Comparison of ENCODE assay signal across 9 cellular contexts in the genomic region with DNA sequence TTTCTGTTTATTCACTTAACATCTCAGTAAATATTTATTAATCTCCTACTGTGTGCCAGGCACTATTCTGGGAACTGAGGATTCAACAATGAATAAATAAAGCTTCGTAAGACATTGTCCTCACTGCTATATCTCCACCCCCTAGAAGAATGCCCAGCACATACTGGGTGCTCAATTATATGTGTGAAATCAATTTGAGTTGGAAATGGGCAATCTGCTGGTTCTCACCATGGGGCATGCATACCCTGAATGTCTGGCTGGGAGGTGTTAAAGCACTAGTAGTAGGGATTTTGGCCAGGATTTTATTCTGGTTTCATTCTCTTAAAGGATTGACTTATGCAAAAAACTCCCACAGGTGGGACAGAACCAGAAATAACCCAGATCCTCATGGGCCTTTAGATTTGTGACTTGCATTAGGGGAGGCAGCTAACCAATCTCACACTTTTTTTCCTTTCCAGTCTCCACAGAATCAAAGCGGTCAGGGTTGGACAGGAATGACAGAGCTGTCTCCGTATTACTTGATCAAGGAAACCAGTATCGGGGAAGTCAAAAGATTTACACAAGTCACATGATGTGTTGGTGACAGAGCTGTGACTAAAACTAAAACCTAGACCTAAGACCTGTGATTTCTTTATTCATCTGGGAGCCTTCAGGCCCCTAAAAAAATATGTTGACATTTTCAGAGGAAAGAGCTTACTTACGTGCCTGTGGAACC. TPM values are rescaled to one million over a fixed set of nuclear protein-coding genes. Genes with fewer than 3 reads are reported as not detected.
DNase-seq lines count a peak whose midpoint lies in the region; ATAC-seq and TF ChIP-seq lines count a peak whose summit lies in the region.
"Had no signal": no experiment of that assay in that cellular context is flagged by ENCODE, and none has a peak within 500 bp of the region (broad histone marks: within the 10 kb centered on the region; RNA-seq: fewer than 3 reads in every experiment).

No MANE protein-coding gene starts in this region.

- H3K9me3 ChIP-seq in endodermal cell (ENCODE audit: control insufficient read depth, low read length) (no peaks in the 10 kb centered on the region), PC-3 (ENCODE audit: low read length) (no peaks in the 10 kb centered on the region)
- H3K9me3 ChIP-seq: body of pancreas had no signal

- no peak overlapping the region for H3K27ac ChIP-seq in endodermal cell (ENCODE audit: low read depth, low read length)
- no peak overlapping the region for H3K27ac ChIP-seq in PC-3 (ENCODE audit: low read length)
- H3K27ac ChIP-seq: body of pancreas had no signal

- CTCF ChIA-PET in PC-3 (lab: Charles Lee), result no interaction called here

- no peaks in the 10 kb centered on the region for H3F3A ChIP-seq in PC-3 (ENCODE audit: low read length, unreplicated experiment)

- intact Hi-C loops in PC-3 (cut with micrococcal nuclease), result no loop called here
- intact Hi-C loops in cardiac septum (cut with DNase I), result no loop called here

- no peak overlapping the region for H3K4me3 Mint-ChIP-seq in endodermal cell

- no peak overlapping the region for H3K27ac Mint-ChIP-seq in endodermal cell

- peak; percentile 53 for ATAC-seq in GM18519 (IDR thresholded peaks at IDR 0.05; ENCODE audit: low FRiP score, unreplicated experiment)
- peak; percentile 31 for ATAC-seq in GM21367 (IDR thresholded peaks at IDR 0.05; ENCODE audit: unreplicated experiment)
- ATAC-seq in HG03378 (IDR thresholded peaks at IDR 0.05; ENCODE audit: unreplicated experiment), result peak; percentile 88
- no peak for ATAC-seq in PC-3
- ATAC-seq in HG03135 (IDR thresholded peaks at IDR 0.05; ENCODE audit: unreplicated experiment), result no peak
- ATAC-seq: body of pancreas had no signal

- no peaks in the 10 kb centered on the region for H3K36me3 ChIP-seq in endodermal cell (ENCODE audit: control insufficient read depth, insufficient read depth, low read length)
- no peaks in the 10 kb centered on the region for H3K36me3 ChIP-seq in PC-3 (ENCODE audit: low read depth, low read length)

- peaks cover 40% of the 10 kb centered on the region for H3K27me3 Mint-ChIP-seq in endodermal cell (ENCODE audit: insufficient read depth)

- H3K4me1 ChIP-seq in endodermal cell (ENCODE audit: control insufficient read depth, insufficient read depth, low read length), result peaks cover 6% of the 10 kb centered on the region
- no peaks in the 10 kb centered on the region for H3K4me1 ChIP-seq in PC-3 (ENCODE audit: insufficient read depth, low read length)
- H3K4me1 ChIP-seq: body of pancreas had no signal

- H3K9me3 Mint-ChIP-seq in endodermal cell, result no peaks in the 10 kb centered on the region

- H2AFZ ChIP-seq in PC-3 (ENCODE audit: low read length), result no peak overlapping the region

- H3K27me3 ChIP-seq in endodermal cell (ENCODE audit: control insufficient read depth, insufficient read depth, low read length, poor library complexity, severe bottlenecking) (peaks cover 40% of the 10 kb centered on the region), PC-3 (ENCODE audit: low read length) (no peaks in the 10 kb centered on the region)
- H3K27me3 ChIP-seq: body of pancreas had no signal

- H3K36me3 Mint-ChIP-seq in endodermal cell (ENCODE audit: low read depth), result no peaks in the 10 kb centered on the region

- no peaks in the 10 kb centered on the region for H3K9me2 ChIP-seq in PC-3 (replicated peaks; ENCODE audit: low read length)

- peak; percentile 81 for DNase-seq in endodermal cell
- no peak for DNase-seq in PC-3
- DNase-seq in cardiac septum (ENCODE audit: low spot score), result no peak
- DNase-seq: body of pancreas; stimulated activated CD4-positive, alpha-beta T cell treated with anti-CD3 and anti-CD28 coated beads, Interleukin-2, amount 100 ng/mL, for 24 hours had no signal

- H3K4me1 Mint-ChIP-seq in endodermal cell, result peaks cover 33% of the 10 kb centered on the region

- H3K79me2 ChIP-seq in PC-3 (ENCODE audit: low read length), result no peaks in the 10 kb centered on the region

- BruUV-seq in PC-3 (replicated peaks; lab: Mats Ljungman, UMichigan), result no TSS peak

- H4K20me1 ChIP-seq in PC-3 (ENCODE audit: low read length), result no peaks in the 10 kb centered on the region

- WGBS in endodermal cell (ENCODE audit: insufficient coverage in 1 of 2, insufficient read length in 1 of 2), 2 experiments, result 77 to 89% methylated on average over 3 to 5 of the region's 5 CpGs

- H3K9ac ChIP-seq in endodermal cell (ENCODE audit: extremely low read depth, low read length, poor library complexity, severe bottlenecking) (no peak overlapping the region), PC-3 (ENCODE audit: low read length) (no peak overlapping the region)

- POLR2A ChIA-PET in PC-3 (lab: Charles Lee; ENCODE audit: unreplicated experiment), result no interaction called here

- H3K4me3 ChIP-seq in endodermal cell (ENCODE audit: low read length) (no peak overlapping the region), PC-3 (ENCODE audit: low read length) (no peak overlapping the region)
- H3K4me3 ChIP-seq: body of pancreas had no signal

- no peak overlapping the region for H3K4me2 ChIP-seq in PC-3 (ENCODE audit: low read length)

- no peak for TF ChIP-seq CTCF in endodermal cell (conservative IDR thresholded peaks at IDR 0.05)
- TF ChIP-seq CTCF in PC-3 (conservative IDR thresholded peaks at IDR 0.05; ENCODE audit: low read depth, low read length), result no peak

RNA-seq across cellular contexts. Expression of gene GFI1, which starts 12.8 kb away (rescaled TPM):
- total RNA-seq in endodermal cell (under 1 TPM; 0.20 to 0.24 TPM), PC-3 (2014; rRNA removed) (0.29 and 0.84 TPM in 2 replicates), cardiac septum (0.19 TPM)
- polyA plus RNA-seq in endodermal cell (2013, experiment 1 of 2), result 0.32 TPM
- 0.21 TPM for polyA plus RNA-seq in endodermal cell (2013, experiment 2 of 2)

Comparison
In these comparisons a context has a peak if more than half of its experiments do, and no peak if none do; other contexts are left out.
1. ATAC-seq: peak in GM18519 (single experiment), GM21367 (single experiment) and HG03378 (single experiment); none in PC-3 (single experiment) and HG03135 (single experiment).